9 cellular contexts compared by ENCODE assay signal in genomic region chr1:205983925-205984725, GRCh38. TPM values are rescaled to one million over a fixed set of nuclear protein-coding genes. Genes with fewer than 3 reads are reported as not detected.
A peak's percentile ranks its signal among the peaks of the same experiment; 100 is the strongest.
DNase-seq lines count a peak whose midpoint lies in the region; ATAC-seq and TF ChIP-seq lines count a peak whose summit lies in the region.
"Had no signal": no experiment of that assay in that cellular context is flagged by ENCODE, and none has a peak within 500 bp of the region (broad histone marks: within the 10 kb centered on the region; RNA-seq: fewer than 3 reads in every experiment).

No MANE protein-coding gene starts in this region.

- CTCF ChIA-PET in activated B cell treated with CpG ODN at 0.5 μM for 24 hours (lab: Charles Lee): interaction anchor here (0.7 to 6.7 kb wide), 19 partner anchors 9 to 485 kb away, joined by 3 to 154 read pairs (median 3); partner anchors contain the start of gene AVPR1B
- CTCF ChIA-PET in CD4-positive, alpha-beta T cell (lab: Charles Lee): interaction anchor here (0.5 kb wide), 1 partner anchor 149 kb away, joined by 3 read pairs; no protein-coding TSS in a partner anchor

- H3K9me3 ChIP-seq in CD4-positive, alpha-beta T cell (ENCODE audit: control insufficient read depth, low read length): no peaks in the 10 kb centered on the region

- H3K4me3 ChIP-seq in LNCaP clone FGC (ENCODE audit: low read depth, low read length) (no peak overlapping the region), foreskin fibroblast (ENCODE audit: low read depth in 1 of 2, low read length in 2 of 2) (no peak overlapping the region)

- POLR2A ChIA-PET in activated B cell treated with CpG ODN at 0.5 μM for 24 hours (lab: Charles Lee): interaction anchor here (0.5 to 1.8 kb wide), 6 partner anchors 46 to 244 kb away, joined by 3 to 10 read pairs (median 4); no protein-coding TSS in a partner anchor
- POLR2A ChIA-PET in CD4-positive, alpha-beta T cell (lab: Charles Lee): no interaction called here

- intact Hi-C loops in activated B cell treated with CpG ODN at 0.5 μM for 24 hours (cut with micrococcal nuclease): loop anchor here (1.0 kb wide), 2 partner anchors 46 to 122 kb away; no protein-coding TSS in a partner anchor
- intact Hi-C loops in CD4-positive, alpha-beta T cell (cut with DNase I, micrococcal nuclease): loop anchor here in 1 of 2 experiments (1.0 kb wide), 1 partner anchor 122 kb away; no protein-coding TSS in a partner anchor

- peak; percentile 93 for ATAC-seq in activated B cell treated with CpG ODN at 0.5 μM for 24 hours (ENCODE audit: low read depth)
- no peak for ATAC-seq in CD4-positive, alpha-beta T cell (ENCODE audit: poor library complexity)

- TF ChIP-seq CTCF in LNCaP clone FGC (IDR thresholded peaks at IDR 0.05; ENCODE audit: control insufficient read depth, extremely low read depth, insufficient read depth): peak; percentile 91
- no peak for TF ChIP-seq CTCF in activated B cell treated with CpG ODN at 0.5 μM for 24 hours (IDR thresholded peaks at IDR 0.05)
- peak; percentile 95 for TF ChIP-seq CTCF in foreskin fibroblast (IDR thresholded peaks at IDR 0.05; ENCODE audit: low read depth, low read length)
- peak; percentile 85 for TF ChIP-seq CTCF in osteocyte (IDR thresholded peaks at IDR 0.05)
- TF ChIP-seq CTCF in CD4-positive, alpha-beta T cell (IDR thresholded peaks at IDR 0.05): no peak

- H3K9me3 Mint-ChIP-seq in activated T-cell treated with anti-CD3 and anti-CD28 coated beads, Interleukin-2, amount 50 U/mL, for 24 hours: peaks cover 8% of the 10 kb centered on the region
- H3K9me3 Mint-ChIP-seq in activated B cell treated with CpG ODN at 0.5 μM for 24 hours (no peaks in the 10 kb centered on the region), osteocyte (ENCODE audit: unreplicated experiment) (no peaks in the 10 kb centered on the region)
- H3K9me3 Mint-ChIP-seq in CD4-positive, alpha-beta T cell: no peaks in the 10 kb centered on the region

- H3K27me3 ChIP-seq in CD4-positive, alpha-beta T cell (ENCODE audit: control insufficient read depth, insufficient read depth, low read length): no peaks in the 10 kb centered on the region

- no peaks in the 10 kb centered on the region for H3K36me3 Mint-ChIP-seq in activated T-cell treated with anti-CD3 and anti-CD28 coated beads, Interleukin-2, amount 50 U/mL, for 24 hours (ENCODE audit: low read depth)
- H3K36me3 Mint-ChIP-seq in activated B cell treated with CpG ODN at 0.5 μM for 24 hours (ENCODE audit: low read depth) (no peaks in the 10 kb centered on the region), osteocyte (ENCODE audit: unreplicated experiment) (no peaks in the 10 kb centered on the region)
- no peaks in the 10 kb centered on the region for H3K36me3 Mint-ChIP-seq in CD4-positive, alpha-beta T cell (ENCODE audit: low read depth)

- H3K4me3 Mint-ChIP-seq in activated T-cell treated with anti-CD3 and anti-CD28 coated beads, Interleukin-2, amount 50 U/mL, for 24 hours: no peak overlapping the region
- no peak overlapping the region for H3K4me3 Mint-ChIP-seq in activated B cell treated with CpG ODN at 0.5 μM for 24 hours
- no peak overlapping the region for H3K4me3 Mint-ChIP-seq in osteocyte (ENCODE audit: unreplicated experiment)
- no peak overlapping the region for H3K4me3 Mint-ChIP-seq in CD4-positive, alpha-beta T cell

- no peaks in the 10 kb centered on the region for H3K4me1 Mint-ChIP-seq in activated T-cell treated with anti-CD3 and anti-CD28 coated beads, Interleukin-2, amount 50 U/mL, for 24 hours (ENCODE audit: low read depth)
- H3K4me1 Mint-ChIP-seq in activated B cell treated with CpG ODN at 0.5 μM for 24 hours (peaks cover 2% of the 10 kb centered on the region), osteocyte (ENCODE audit: unreplicated experiment) (no peaks in the 10 kb centered on the region)
- H3K4me1 Mint-ChIP-seq in CD4-positive, alpha-beta T cell (ENCODE audit: low read depth): no peaks in the 10 kb centered on the region

- no peak overlapping the region for H3K27ac Mint-ChIP-seq in activated T-cell treated with anti-CD3 and anti-CD28 coated beads, Interleukin-2, amount 50 U/mL, for 24 hours
- H3K27ac Mint-ChIP-seq in activated B cell treated with CpG ODN at 0.5 μM for 24 hours: no peak overlapping the region
- H3K27ac Mint-ChIP-seq in osteocyte (ENCODE audit: unreplicated experiment): no peak overlapping the region
- no peak overlapping the region for H3K27ac Mint-ChIP-seq in CD4-positive, alpha-beta T cell

- no peaks in the 10 kb centered on the region for H3K27me3 Mint-ChIP-seq in activated T-cell treated with anti-CD3 and anti-CD28 coated beads, Interleukin-2, amount 50 U/mL, for 24 hours
- H3K27me3 Mint-ChIP-seq in activated B cell treated with CpG ODN at 0.5 μM for 24 hours (no peaks in the 10 kb centered on the region), osteocyte (ENCODE audit: unreplicated experiment) (no peaks in the 10 kb centered on the region)
- H3K27me3 Mint-ChIP-seq in CD4-positive, alpha-beta T cell: no peaks in the 10 kb centered on the region

- H3K27ac ChIP-seq in CD4-positive, alpha-beta T cell (ENCODE audit: low read depth, low read length): no peak overlapping the region

- DNase-seq in activated T-cell treated with anti-CD3 and anti-CD28 coated beads, Interleukin-2, amount 50 U/mL, for 48 hours: peak; percentile 32 to 51
- DNase-seq in activated T-cell treated with anti-CD3 and anti-CD28 coated beads, Interleukin-2, amount 50 U/mL, for 24 hours: no peak
- DNase-seq in LNCaP clone FGC (ENCODE audit: low read depth) (peak; percentile 55), activated B cell treated with CpG ODN at 0.5 μM for 24 hours (peak; percentile 39), foreskin fibroblast (peak; percentile 47 to 84), osteocyte (ENCODE audit: extremely low spot score, unreplicated experiment) (no peak), RKO (ENCODE audit: low spot score) (no peak)
- no peak for DNase-seq in CD4-positive, alpha-beta T cell

RNA-seq across cellular contexts. Expression of gene RAB7B, which starts 19.1 kb away (rescaled TPM):
- total RNA-seq in activated B cell treated with CpG ODN at 0.5 μM for 24 hours (not detected in 2 replicates), osteocyte (0.78 TPM in 2 replicates)
- total RNA-seq in CD4-positive, alpha-beta T cell: under 1 TPM in 1 of 2 experiments, not detected in 1; 0.08 TPM
- total RNA-seq: glomerular endothelial cell had no signal

RNA-seq across cellular contexts. Expression of gene CTSE, which starts 39.6 kb away (rescaled TPM):
- not detected in 2 replicates for total RNA-seq in activated B cell treated with CpG ODN at 0.5 μM for 24 hours
- total RNA-seq in osteocyte: not detected in 2 replicates
- not detected for total RNA-seq in CD4-positive, alpha-beta T cell
- total RNA-seq: glomerular endothelial cell had no signal

RNA-seq across cellular contexts. Expression of gene SLC26A9, which starts 40.9 kb away (rescaled TPM):
- total RNA-seq in activated B cell treated with CpG ODN at 0.5 μM for 24 hours: not detected in 2 replicates
- not detected in 2 replicates for total RNA-seq in osteocyte
- not detected for total RNA-seq in CD4-positive, alpha-beta T cell

Comparison
In these comparisons a context has a peak if more than half of its experiments do, and no peak if none do; other contexts are left out.
1. DNase-seq: peak in activated T-cell treated with anti-CD3 and anti-CD28 coated beads, Interleukin-2, amount 50 U/mL, for 48 hours (2 of 2), LNCaP clone FGC (single experiment), activated B cell treated with CpG ODN at 0.5 μM for 24 hours (single experiment) and foreskin fibroblast (2 of 2); none in activated T-cell treated with anti-CD3 and anti-CD28 coated beads, Interleukin-2, amount 50 U/mL, for 24 hours (single experiment), osteocyte (single experiment), RKO (single experiment) and CD4-positive, alpha-beta T cell (0 of 10).
2. CTCF ChIP-seq: peak in LNCaP clone FGC (single experiment), foreskin fibroblast (single experiment) and osteocyte (single experiment); none in activated B cell treated with CpG ODN at 0.5 μM for 24 hours (single experiment) and CD4-positive, alpha-beta T cell (single experiment).